ENCODE assay signal across 8 cellular contexts in genomic region chr15:31364301-31365031, GRCh38. TPM values are rescaled to one million over a fixed set of nuclear protein-coding genes. Genes with fewer than 3 reads are reported as not detected.
DNase-seq lines count a peak whose midpoint lies in the region; ATAC-seq and TF ChIP-seq lines count a peak whose summit lies in the region.

No MANE protein-coding gene starts in this region.

- DNase-seq in CD4-positive, CD25-positive, alpha-beta regulatory T cell: peak in 1 of 3 donors; percentile 53
- DNase-seq in NCI-H146 (lab: John Stamatoyannopoulos, UW) (peak; percentile 82), NCI-H446 treated with DMSO at 0.1 percent for 48 hours (lab: John Stamatoyannopoulos, UW) (no peak), PC-9 (no peak), glomerular visceral epithelial cell (ENCODE audit: extremely low spot score) (no peak)

- peak overlapping the region; percentile 98 for H3K27ac ChIP-seq in CD4-positive, CD25-positive, alpha-beta regulatory T cell (ENCODE audit: insufficient read depth, low read length, poor library complexity, severe bottlenecking)
- H3K27ac ChIP-seq in mucosa of rectum (ENCODE audit: low read depth in 2 of 2, low read length in 2 of 2) (peak overlapping the region; percentile 84), PC-9 (no peak overlapping the region)

- H3K4me3 ChIP-seq in CD4-positive, CD25-positive, alpha-beta regulatory T cell (ENCODE audit: low read depth, low read length): peak overlapping the region; percentile 17
- peak overlapping the region in 1 of 2 donors; percentile 48 for H3K4me3 ChIP-seq in mucosa of rectum (ENCODE audit: low read length in 2 of 2)
- no peak overlapping the region for H3K4me3 ChIP-seq in PC-9

- peaks cover 6% of the 10 kb centered on the region for H3K36me3 ChIP-seq in CD4-positive, CD25-positive, alpha-beta regulatory T cell (ENCODE audit: control insufficient read depth, insufficient read depth, low read length)
- H3K36me3 ChIP-seq in mucosa of rectum (ENCODE audit: control insufficient read depth in 2 of 2, insufficient read depth in 2 of 2, low read length in 2 of 2) (no peaks in the 10 kb centered on the region), PC-9 (ENCODE audit: low read depth) (no peaks in the 10 kb centered on the region)

- CTCF ChIA-PET in PC-9 (lab: Charles Lee): no interaction called here

- no peak overlapping the region for H2AFZ ChIP-seq in PC-9

- H3K9me2 ChIP-seq in PC-9 (ENCODE audit: insufficient read depth): no peaks in the 10 kb centered on the region

- peaks cover 18% of the 10 kb centered on the region for H3K36me3 Mint-ChIP-seq in CD4-positive, CD25-positive, alpha-beta regulatory T cell
- H3K36me3 Mint-ChIP-seq in brain: peaks cover 8% of the 10 kb centered on the region

- BruUV-seq in PC-9 (replicated peaks; lab: Mats Ljungman, UMichigan): no TSS peak

- peak overlapping the region; percentile 87 to 90 (median 88) for H3K4me3 Mint-ChIP-seq in CD4-positive, CD25-positive, alpha-beta regulatory T cell
- no peak overlapping the region for H3K4me3 Mint-ChIP-seq in brain

- no peaks in the 10 kb centered on the region for H3K79me2 ChIP-seq in PC-9 (ENCODE audit: low read depth)

- peak overlapping the region; percentile 92 to 99 (median 94) for H3K27ac Mint-ChIP-seq in CD4-positive, CD25-positive, alpha-beta regulatory T cell
- H3K27ac Mint-ChIP-seq in brain: peak overlapping the region; percentile 39 to 87 (median 60)

- no peaks in the 10 kb centered on the region for H4K20me1 ChIP-seq in PC-9 (ENCODE audit: insufficient read depth)

- no peak for ATAC-seq in CD4-positive, CD25-positive, alpha-beta regulatory T cell (ENCODE audit: low read depth in 2 of 2)
- ATAC-seq in HG03521 (IDR thresholded peaks at IDR 0.05; ENCODE audit: unreplicated experiment): no peak

- peaks cover 0 to 3% (median 0%) of the 10 kb centered on the region in 7 donors for H3K9me3 Mint-ChIP-seq in CD4-positive, CD25-positive, alpha-beta regulatory T cell
- peaks cover 0 to 6% (median under 1%) of the 10 kb centered on the region in 5 experiments for H3K9me3 Mint-ChIP-seq in brain

- no peaks in the 10 kb centered on the region for H3K27me3 ChIP-seq in CD4-positive, CD25-positive, alpha-beta regulatory T cell (ENCODE audit: control insufficient read depth, insufficient read depth, low read length)
- H3K27me3 ChIP-seq in mucosa of rectum (ENCODE audit: control insufficient read depth in 2 of 2, insufficient read depth in 2 of 2, low read length in 2 of 2) (no peaks in the 10 kb centered on the region), PC-9 (ENCODE audit: insufficient read depth, low read depth) (peaks cover 49% of the 10 kb centered on the region; the same call in 1 of the 2 replicates)

- intact Hi-C loops in PC-9 (cut with micrococcal nuclease; ENCODE audit: unreplicated experiment): no loop called here

- peaks cover 100% of the 10 kb centered on the region for H3K4me1 ChIP-seq in CD4-positive, CD25-positive, alpha-beta regulatory T cell (ENCODE audit: control insufficient read depth, insufficient read depth, low read length, poor library complexity, severe bottlenecking)
- H3K4me1 ChIP-seq in mucosa of rectum (ENCODE audit: control insufficient read depth in 2 of 2, insufficient read depth in 2 of 2, low read length in 2 of 2) (peaks cover 73 to 75% of the 10 kb centered on the region in 2 donors), PC-9 (replicated peaks; ENCODE audit: insufficient read depth) (no peaks in the 10 kb centered on the region)

- TF ChIP-seq CTCF in brain (conservative IDR thresholded peaks at IDR 0.05): no peak
- TF ChIP-seq CTCF in PC-9 (conservative IDR thresholded peaks at IDR 0.05): no peak

- peaks cover 4% of the 10 kb centered on the region for H3K27me3 Mint-ChIP-seq in CD4-positive, CD25-positive, alpha-beta regulatory T cell
- H3K27me3 Mint-ChIP-seq in brain: no peaks in the 10 kb centered on the region

- H3K9ac ChIP-seq in mucosa of rectum (ENCODE audit: low read depth in 1 of 2, low read length in 2 of 2): peak overlapping the region; percentile 52 to 64

- no peak overlapping the region for H3K4me2 ChIP-seq in PC-9

- POLR2A ChIA-PET in PC-9 (lab: Charles Lee; ENCODE audit: unreplicated experiment): no interaction called here

- H3K4me1 Mint-ChIP-seq in CD4-positive, CD25-positive, alpha-beta regulatory T cell: peaks cover 7 to 99% (median 75%) of the 10 kb centered on the region in 4 donors
- peaks cover 81% of the 10 kb centered on the region for H3K4me1 Mint-ChIP-seq in brain

- no peaks in the 10 kb centered on the region for H3F3A ChIP-seq in PC-9 (ENCODE audit: insufficient read depth, low read depth)

- H3K9me3 ChIP-seq in CD4-positive, CD25-positive, alpha-beta regulatory T cell (ENCODE audit: control insufficient read depth in 2 of 2, low read length in 2 of 2): peaks cover 4 to 5% of the 10 kb centered on the region in 2 experiments
- H3K9me3 ChIP-seq in mucosa of rectum (ENCODE audit: control insufficient read depth in 2 of 2, low read length in 2 of 2) (no peaks in the 10 kb centered on the region), PC-9 (ENCODE audit: insufficient read depth, low read depth) (no peaks in the 10 kb centered on the region)

RNA-seq across cellular contexts. Expression of gene KLF13, which starts 37.8 kb away (rescaled TPM):
- 227 TPM for total RNA-seq in CD4-positive, CD25-positive, alpha-beta regulatory T cell
- 10 to 100 TPM; 36.3 to 52.1 (median 47.7) TPM for polyA plus RNA-seq in CD4-positive, CD25-positive, alpha-beta regulatory T cell
- 88.5 TPM for polyA plus RNA-seq in brain (ENCODE audit: insufficient read depth, low read depth, low replicate concordance)
- 2.5 and 3.4 TPM in 2 replicates for total RNA-seq in PC-9 (2021)

Comparison
In these comparisons a context has a peak if more than half of its experiments do, and no peak if none do; other contexts are left out.
1. H3K4me3 Mint-ChIP-seq: peak in CD4-positive, CD25-positive, alpha-beta regulatory T cell (4 of 4); none in brain (0 of 5).
2. RNA of gene KLF13, which starts 37.8 kb away (total RNA-seq): 227 TPM in CD4-positive, CD25-positive, alpha-beta regulatory T cell (single experiment); 2.5 to 3.4 TPM in PC-9; every median in the first group is over 10 times any median in the second.